Comparison of ENCODE assay signal across 10 cellular contexts in the genomic region with DNA sequence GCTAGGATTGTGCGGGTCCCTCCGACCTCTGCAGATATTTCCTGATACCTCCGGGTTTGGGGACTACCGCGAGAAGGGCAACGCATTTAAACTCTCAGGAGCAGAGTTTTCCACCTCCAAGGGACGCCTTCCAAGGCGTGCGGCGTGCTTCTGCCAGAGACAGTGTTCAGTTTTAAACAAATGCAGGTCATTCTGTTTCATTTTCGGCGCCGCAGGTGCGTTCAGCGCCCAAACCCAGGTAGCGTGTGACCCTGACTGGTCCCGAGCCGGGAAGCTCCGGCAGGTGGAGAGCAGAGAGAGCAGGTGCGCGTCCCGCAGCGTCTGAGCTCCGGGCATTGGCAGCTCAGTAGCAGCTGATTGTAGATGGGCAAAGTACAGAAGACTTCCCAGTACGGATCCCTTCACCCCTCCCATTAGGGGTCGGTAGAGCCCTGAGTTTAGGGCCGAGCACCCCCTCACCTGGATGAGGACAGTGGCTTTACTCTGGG. TPM values are rescaled to one million over a fixed set of nuclear protein-coding genes. Genes with fewer than 3 reads are reported as not detected.
DNase-seq lines count a peak whose midpoint lies in the region; ATAC-seq lines count a peak whose summit lies in the region.
"Had no signal": no experiment of that assay in that cellular context is flagged by ENCODE, and none has a peak within 500 bp of the region (broad histone marks: within the 10 kb centered on the region; RNA-seq: fewer than 3 reads in every experiment).

No MANE protein-coding gene starts in this region.

- H3K27ac ChIP-seq in iPS-20b (ENCODE audit: low read length): no peak overlapping the region
- H3K27ac ChIP-seq: SK-N-MC had no signal

- H3K4me1 ChIP-seq in iPS-20b (ENCODE audit: insufficient read depth, low read length): peaks cover 9% of the 10 kb centered on the region

- DNase-seq in NCI-H2171 treated with DMSO at 0.1 percent for 48 hours (lab: John Stamatoyannopoulos, UW) (peak; percentile 4), NCI-H2171 (lab: John Stamatoyannopoulos, UW) (no peak), H4 (ENCODE audit: low spot score) (no peak), occipital lobe (lab: John Stamatoyannopoulos, UW) (no peak)
- no peak for DNase-seq in activated CD8-positive, alpha-beta T cell treated with anti-CD3 and anti-CD28 coated beads, Interleukin-2, amount 10 ng/mL, durations not matched to agents 7 days and 5 days
- peak in 1 of 2 donors; percentile 57 for DNase-seq in stimulated activated effector memory CD8-positive, alpha-beta T cell treated with anti-CD3 and anti-CD28 coated beads, Interleukin-12 subunit alpha, Interleukin-12 subunit beta, amount 100 ng/mL, for 72 hours (ENCODE audit: low spot score in 2 of 2)
- DNase-seq in stimulated activated naive CD4-positive, alpha-beta T cell treated with Interleukin-2 at 50 U/mL for 16 hours (lab: John Stamatoyannopoulos, UW): no peak
- DNase-seq: hypothalamus had no signal

- POLR2A ChIA-PET in activated CD8-positive, alpha-beta T cell treated with anti-CD3 and anti-CD28 coated beads, Interleukin-2, amount 10 ng/mL, durations not matched to agents 7 days and 5 days (lab: Charles Lee): interaction anchor here (0.7 kb wide), 1 partner anchor 411 kb away, joined by 3 read pairs; no protein-coding TSS in a partner anchor

- H3K27me3 Mint-ChIP-seq in activated CD8-positive, alpha-beta T cell treated with anti-CD3 and anti-CD28 coated beads, Interleukin-2, amount 10 ng/mL, durations not matched to agents 7 days and 5 days (ENCODE audit: low read depth): peaks cover 83% of the 10 kb centered on the region

- H3K4me3 Mint-ChIP-seq in activated CD8-positive, alpha-beta T cell treated with anti-CD3 and anti-CD28 coated beads, Interleukin-2, amount 10 ng/mL, durations not matched to agents 7 days and 5 days: peak overlapping the region; percentile 34
- H3K4me3 Mint-ChIP-seq in stimulated activated effector memory CD8-positive, alpha-beta T cell treated with anti-CD3 and anti-CD28 coated beads, Interleukin-12 subunit alpha, Interleukin-12 subunit beta, amount 100 ng/mL, for 72 hours: peak overlapping the region; percentile 75

- no peaks in the 10 kb centered on the region for H3K36me3 Mint-ChIP-seq in activated CD8-positive, alpha-beta T cell treated with anti-CD3 and anti-CD28 coated beads, Interleukin-2, amount 10 ng/mL, durations not matched to agents 7 days and 5 days (ENCODE audit: low read depth)
- H3K36me3 Mint-ChIP-seq in stimulated activated effector memory CD8-positive, alpha-beta T cell treated with anti-CD3 and anti-CD28 coated beads, Interleukin-12 subunit alpha, Interleukin-12 subunit beta, amount 100 ng/mL, for 72 hours: peaks cover 4% of the 10 kb centered on the region

- H3K27ac Mint-ChIP-seq in activated CD8-positive, alpha-beta T cell treated with anti-CD3 and anti-CD28 coated beads, Interleukin-2, amount 10 ng/mL, durations not matched to agents 7 days and 5 days: peak overlapping the region; percentile 48
- H3K27ac Mint-ChIP-seq in stimulated activated effector memory CD8-positive, alpha-beta T cell treated with anti-CD3 and anti-CD28 coated beads, Interleukin-12 subunit alpha, Interleukin-12 subunit beta, amount 100 ng/mL, for 72 hours: no peak overlapping the region

- H3K9me3 Mint-ChIP-seq in activated CD8-positive, alpha-beta T cell treated with anti-CD3 and anti-CD28 coated beads, Interleukin-2, amount 10 ng/mL, durations not matched to agents 7 days and 5 days (ENCODE audit: insufficient read depth): no peaks in the 10 kb centered on the region
- no peaks in the 10 kb centered on the region for H3K9me3 Mint-ChIP-seq in stimulated activated effector memory CD8-positive, alpha-beta T cell treated with anti-CD3 and anti-CD28 coated beads, Interleukin-12 subunit alpha, Interleukin-12 subunit beta, amount 100 ng/mL, for 72 hours

- H3K4me1 Mint-ChIP-seq in activated CD8-positive, alpha-beta T cell treated with anti-CD3 and anti-CD28 coated beads, Interleukin-2, amount 10 ng/mL, durations not matched to agents 7 days and 5 days (ENCODE audit: low read depth): peaks cover 35% of the 10 kb centered on the region
- H3K4me1 Mint-ChIP-seq in stimulated activated effector memory CD8-positive, alpha-beta T cell treated with anti-CD3 and anti-CD28 coated beads, Interleukin-12 subunit alpha, Interleukin-12 subunit beta, amount 100 ng/mL, for 72 hours: peaks cover 47% of the 10 kb centered on the region

- H3K27me3 ChIP-seq in iPS-20b (ENCODE audit: insufficient read depth, low read length): peaks cover 100% of the 10 kb centered on the region

- peak overlapping the region; percentile 77 for H3K4me3 ChIP-seq in iPS-20b (ENCODE audit: low read length)
- H3K4me3 ChIP-seq: SK-N-MC had no signal

- H3K36me3 ChIP-seq in iPS-20b (ENCODE audit: insufficient read depth, low read depth, low read length): no peaks in the 10 kb centered on the region

- peak; percentile 8 for ATAC-seq in activated CD8-positive, alpha-beta T cell treated with anti-CD3 and anti-CD28 coated beads, Interleukin-2, amount 10 ng/mL, durations not matched to agents 7 days and 5 days
- no peak for ATAC-seq in stimulated activated effector memory CD8-positive, alpha-beta T cell treated with anti-CD3 and anti-CD28 coated beads, Interleukin-12 subunit alpha, Interleukin-12 subunit beta, amount 100 ng/mL, for 72 hours

- H3K9ac ChIP-seq in iPS-20b (ENCODE audit: low read depth, low read length): no peak overlapping the region

- CTCF ChIA-PET in activated CD8-positive, alpha-beta T cell treated with anti-CD3 and anti-CD28 coated beads, Interleukin-2, amount 10 ng/mL, durations not matched to agents 7 days and 5 days (lab: Charles Lee): interaction anchor here (1.0 kb wide), 1 partner anchor 10 kb away, joined by 3 read pairs; no protein-coding TSS in a partner anchor

- H3K9me3 ChIP-seq in iPS-20b (ENCODE audit: insufficient read depth, low read depth, low read length): no peaks in the 10 kb centered on the region; the same call in 1 of the 2 replicates

RNA-seq across cellular contexts. Expression of a gene that starts 1.4 kb away (rescaled TPM):
- total RNA-seq in activated CD8-positive, alpha-beta T cell treated with anti-CD3 and anti-CD28 coated beads, Interleukin-2, amount 10 ng/mL, durations not matched to agents 7 days and 5 days: not detected
- total RNA-seq in H4 (2014; rRNA removed; shearing (Covaris generic)): not detected in 2 replicates
- 10.0 TPM for total RNA-seq in occipital lobe

RNA-seq across cellular contexts. Expression of a gene that starts 11.7 kb away (rescaled TPM):
- total RNA-seq in activated CD8-positive, alpha-beta T cell treated with anti-CD3 and anti-CD28 coated beads, Interleukin-2, amount 10 ng/mL, durations not matched to agents 7 days and 5 days: under 1 TPM; 0.10 to 0.11 TPM
- not detected in 2 replicates for total RNA-seq in H4 (2014; rRNA removed; shearing (Covaris generic))
- 0.16 TPM for total RNA-seq in occipital lobe

Comparison
In these comparisons a context has a peak if more than half of its experiments do, and no peak if none do; other contexts are left out.
1. RNA of a gene that starts 1.4 kb away (total RNA-seq): 10.0 TPM in occipital lobe (single experiment); not detected in activated CD8-positive, alpha-beta T cell treated with anti-CD3 and anti-CD28 coated beads, Interleukin-2, amount 10 ng/mL, durations not matched to agents 7 days and 5 days and not detected in H4; every median in the first group is over 10 times any median in the second.